In genomic region chr18:62500966-62501591, GRCh38 we compare ENCODE assay signal across 1 cellular context.
A peak's percentile ranks its signal among the peaks of the same experiment; 100 is the strongest.
TF ChIP-seq lines count a peak whose summit lies in the region.

No MANE protein-coding gene starts in this region.

TF ChIP-seq in HepG2, 621 proteins besides CTCF, POLR2A, EP300 and RAD21 (continued from another document):
- TF ChIP-seq MYPOP (CRISPR knock-in tag; IDR thresholded peaks at IDR 0.05), result no peak
- TF ChIP-seq ZNF530 (CRISPR knock-in tag; IDR thresholded peaks at IDR 0.05; ENCODE audit: low read depth), result no peak
- TF ChIP-seq ONECUT2 (CRISPR knock-in tag; IDR thresholded peaks at IDR 0.05), result peak; percentile 75; the same call in 1 of the 2 replicates
- TF ChIP-seq ZBTB34 (CRISPR knock-in tag; IDR thresholded peaks at IDR 0.05), result peak; percentile 56; the same call in 1 of the 2 replicates
- TF ChIP-seq RXRB (CRISPR knock-in tag; IDR thresholded peaks at IDR 0.05; ENCODE audit: borderline replicate concordance), result no peak
- TF ChIP-seq ZMYM4 (CRISPR knock-in tag; IDR thresholded peaks at IDR 0.05), result peak; percentile 38; the same call in 1 of the 2 replicates
- no peak for TF ChIP-seq ZMYM3 (CRISPR knock-in tag; IDR thresholded peaks at IDR 0.05)
- TF ChIP-seq ZSCAN25 (CRISPR knock-in tag; IDR thresholded peaks at IDR 0.05), result no peak
- no peak for TF ChIP-seq ZSCAN12 (CRISPR knock-in tag; IDR thresholded peaks at IDR 0.05)
- 0 out of 2 replicates have a peak, but pooled peaks have one; percentile 28 for TF ChIP-seq ZNF331 (CRISPR knock-in tag; IDR thresholded peaks at IDR 0.05)
- TF ChIP-seq, protein P1, sequence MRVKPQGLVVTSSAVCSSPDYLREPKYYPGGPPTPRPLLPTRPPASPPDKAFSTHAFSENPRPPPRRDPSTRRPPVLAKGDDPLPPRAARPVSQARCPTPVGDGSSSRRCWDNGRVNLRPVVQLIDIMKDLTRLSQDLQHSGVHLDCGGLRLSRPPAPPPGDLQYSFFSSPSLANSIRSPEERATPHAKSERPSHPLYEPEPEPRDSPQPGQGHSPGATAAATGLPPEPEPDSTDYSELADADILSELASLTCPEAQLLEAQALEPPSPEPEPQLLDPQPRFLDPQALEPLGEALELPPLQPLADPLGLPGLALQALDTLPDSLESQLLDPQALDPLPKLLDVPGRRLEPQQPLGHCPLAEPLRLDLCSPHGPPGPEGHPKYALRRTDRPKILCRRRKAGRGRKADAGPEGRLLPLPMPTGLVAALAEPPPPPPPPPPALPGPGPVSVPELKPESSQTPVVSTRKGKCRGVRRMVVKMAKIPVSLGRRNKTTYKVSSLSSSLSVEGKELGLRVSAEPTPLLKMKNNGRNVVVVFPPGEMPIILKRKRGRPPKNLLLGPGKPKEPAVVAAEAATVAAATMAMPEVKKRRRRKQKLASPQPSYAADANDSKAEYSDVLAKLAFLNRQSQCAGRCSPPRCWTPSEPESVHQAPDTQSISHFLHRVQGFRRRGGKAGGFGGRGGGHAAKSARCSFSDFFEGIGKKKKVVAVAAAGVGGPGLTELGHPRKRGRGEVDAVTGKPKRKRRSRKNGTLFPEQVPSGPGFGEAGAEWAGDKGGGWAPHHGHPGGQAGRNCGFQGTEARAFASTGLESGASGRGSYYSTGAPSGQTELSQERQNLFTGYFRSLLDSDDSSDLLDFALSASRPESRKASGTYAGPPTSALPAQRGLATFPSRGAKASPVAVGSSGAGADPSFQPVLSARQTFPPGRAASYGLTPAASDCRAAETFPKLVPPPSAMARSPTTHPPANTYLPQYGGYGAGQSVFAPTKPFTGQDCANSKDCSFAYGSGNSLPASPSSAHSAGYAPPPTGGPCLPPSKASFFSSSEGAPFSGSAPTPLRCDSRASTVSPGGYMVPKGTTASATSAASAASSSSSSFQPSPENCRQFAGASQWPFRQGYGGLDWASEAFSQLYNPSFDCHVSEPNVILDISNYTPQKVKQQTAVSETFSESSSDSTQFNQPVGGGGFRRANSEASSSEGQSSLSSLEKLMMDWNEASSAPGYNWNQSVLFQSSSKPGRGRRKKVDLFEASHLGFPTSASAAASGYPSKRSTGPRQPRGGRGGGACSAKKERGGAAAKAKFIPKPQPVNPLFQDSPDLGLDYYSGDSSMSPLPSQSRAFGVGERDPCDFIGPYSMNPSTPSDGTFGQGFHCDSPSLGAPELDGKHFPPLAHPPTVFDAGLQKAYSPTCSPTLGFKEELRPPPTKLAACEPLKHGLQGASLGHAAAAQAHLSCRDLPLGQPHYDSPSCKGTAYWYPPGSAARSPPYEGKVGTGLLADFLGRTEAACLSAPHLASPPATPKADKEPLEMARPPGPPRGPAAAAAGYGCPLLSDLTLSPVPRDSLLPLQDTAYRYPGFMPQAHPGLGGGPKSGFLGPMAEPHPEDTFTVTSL (CRISPR knock-in tag; IDR thresholded peaks at IDR 0.05; ENCODE audit: borderline replicate concordance), result peak; percentile 61; the same call in 1 of the 2 replicates
- peak; percentile 76 for TF ChIP-seq HNF4G (IDR thresholded peaks at IDR 0.05; ENCODE audit: borderline replicate concordance, low read depth, low read length)
- no peak for TF ChIP-seq HNF4G (CRISPR knock-in tag; IDR thresholded peaks at IDR 0.05; ENCODE audit: borderline replicate concordance, low read depth)
- TF ChIP-seq NR2F1 (CRISPR knock-in tag; IDR thresholded peaks at IDR 0.05), result peak in 1 of 2 experiments; percentile 14; a peak in 1 of 4 replicates
- peak; percentile 57; the same call in 1 of the 2 replicates for TF ChIP-seq SOX5 (CRISPR knock-in tag; IDR thresholded peaks at IDR 0.05; ENCODE audit: borderline replicate concordance)
- TF ChIP-seq ARID5B (CRISPR knock-in tag; IDR thresholded peaks at IDR 0.05), result peak; percentile 60
- TF ChIP-seq ZNF546 (CRISPR knock-in tag; conservative IDR thresholded peaks at IDR 0.05), result 0 out of 2 replicates have a peak, but pooled peaks have one; percentile 9
- TF ChIP-seq, protein P2, sequence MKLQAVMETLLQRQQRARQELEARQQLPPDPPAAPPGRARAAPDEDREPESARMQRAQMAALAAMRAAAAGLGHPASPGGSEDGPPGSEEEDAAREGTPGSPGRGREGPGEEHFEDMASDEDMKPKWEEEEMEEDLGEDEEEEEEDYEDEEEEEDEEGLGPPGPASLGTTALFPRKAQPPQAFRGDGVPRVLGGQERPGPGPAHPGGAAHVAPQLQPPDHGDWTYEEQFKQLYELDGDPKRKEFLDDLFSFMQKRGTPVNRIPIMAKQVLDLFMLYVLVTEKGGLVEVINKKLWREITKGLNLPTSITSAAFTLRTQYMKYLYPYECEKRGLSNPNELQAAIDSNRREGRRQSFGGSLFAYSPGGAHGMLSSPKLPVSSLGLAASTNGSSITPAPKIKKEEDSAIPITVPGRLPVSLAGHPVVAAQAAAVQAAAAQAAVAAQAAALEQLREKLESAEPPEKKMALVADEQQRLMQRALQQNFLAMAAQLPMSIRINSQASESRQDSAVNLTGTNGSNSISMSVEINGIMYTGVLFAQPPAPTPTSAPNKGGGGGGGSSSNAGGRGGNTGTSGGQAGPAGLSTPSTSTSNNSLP (IDR thresholded peaks at IDR 0.05; ENCODE audit: low read depth, low read length), result peak; percentile 56
- TF ChIP-seq ELF3 (CRISPR knock-in tag; IDR thresholded peaks at IDR 0.05), result 0 out of 2 replicates have a peak, but pooled peaks have one; percentile 23
- TF ChIP-seq HNF4A (CRISPR knock-in tag; IDR thresholded peaks at IDR 0.05), result peak; percentile 83
- no peak for TF ChIP-seq ZNF142 (CRISPR knock-in tag; IDR thresholded peaks at IDR 0.05)
- TF ChIP-seq PPARG (CRISPR knock-in tag; conservative IDR thresholded peaks at IDR 0.05), result 0 out of 2 replicates have a peak, but pooled peaks have one; percentile 53
- peak; percentile 41; the same call in 1 of the 2 replicates for TF ChIP-seq GATAD2A (CRISPR knock-in tag; IDR thresholded peaks at IDR 0.05)
- no peak for TF ChIP-seq SOX13 (IDR thresholded peaks at IDR 0.05)
- TF ChIP-seq SOX13 (CRISPR knock-in tag; conservative IDR thresholded peaks at IDR 0.05 in 1 of 2, IDR thresholded peaks at IDR 0.05 in 1 of 2), result peak in 1 of 2 experiments; percentile 50; a peak in 1 of 4 replicates
- TF ChIP-seq ZNF263 (CRISPR knock-in tag; IDR thresholded peaks at IDR 0.05), result 0 out of 2 replicates have a peak, but pooled peaks have one; percentile 31
- peak; percentile 35 for TF ChIP-seq FOXA3 (CRISPR knock-in tag; IDR thresholded peaks at IDR 0.05)
- TF ChIP-seq FOXP1 (IDR thresholded peaks at IDR 0.05), result no peak
- TF ChIP-seq FOXP1 (CRISPR knock-in tag; IDR thresholded peaks at IDR 0.05), result 0 out of 2 replicates have a peak, but pooled peaks have one; percentile 7
- TF ChIP-seq TARDBP (CRISPR knock-in tag; IDR thresholded peaks at IDR 0.05), result 0 out of 2 replicates have a peak, but pooled peaks have one; percentile 34
